17 cellular contexts compared by ENCODE assay signal in genomic region chr15:66760358-66760967, GRCh38. TPM values are rescaled to one million over a fixed set of nuclear protein-coding genes. Genes with fewer than 3 reads are reported as not detected.
DNase-seq lines count a peak whose midpoint lies in the region; ATAC-seq, FAIRE-seq and TF ChIP-seq lines count a peak whose summit lies in the region.
"Had no signal": no experiment of that assay in that cellular context is flagged by ENCODE, and none has a peak within 500 bp of the region (broad histone marks: within the 10 kb centered on the region; RNA-seq: fewer than 3 reads in every experiment).

No MANE protein-coding gene starts in this region.

- ATAC-seq in heart right ventricle (peak in 2 of 8 donors; percentile 4 to 18), Right ventricle myocardium superior (ENCODE audit: poor library complexity) (no peak), HG02588 (IDR thresholded peaks at IDR 0.05; ENCODE audit: unreplicated experiment) (no peak)

- H3K36me3 Mint-ChIP-seq in progenitor cell of endocrine pancreas (ENCODE audit: insufficient read depth), result peaks cover 2% of the 10 kb centered on the region
- H3K36me3 Mint-ChIP-seq: activated naive CD4-positive, alpha-beta T cell treated with anti-CD3 and anti-CD28 coated beads, Interleukin-2, amount 10 ng/mL, durations not matched to agents 7 days and 5 days had no signal

- intact Hi-C loops in heart right ventricle (cut with DNase I) (loop anchor here in 2 of 10 donors (5.0 to 10.0 kb wide), 2 partner anchors 56 to 58 kb away; partner anchors contain the start of gene SMAD6 (in 2 of the 2)), Right ventricle myocardium superior (cut with DNase I) (loop anchor here (5.0 kb wide), 1 partner anchor 58 kb away; the partner anchor contains the start of gene SMAD6), kidney (cut with DNase I) (no loop called here)

- no peak for TF ChIP-seq CTCF in heart right ventricle (IDR thresholded peaks at IDR 0.05)
- no peak for TF ChIP-seq CTCF in kidney (IDR thresholded peaks at IDR 0.05; ENCODE audit: borderline replicate concordance, extremely low read depth, insufficient read depth)
- no peak for TF ChIP-seq CTCF in progenitor cell of endocrine pancreas (IDR thresholded peaks at IDR 0.05; ENCODE audit: unreplicated experiment)

- peak overlapping the region; percentile 78 for H3K27ac Mint-ChIP-seq in progenitor cell of endocrine pancreas
- H3K27ac Mint-ChIP-seq: activated B cell treated with CpG ODN at 0.5 μM for 24 hours; activated naive CD4-positive, alpha-beta T cell treated with anti-CD3 and anti-CD28 coated beads, Interleukin-2, amount 10 ng/mL, durations not matched to agents 7 days and 5 days had no signal

- peaks cover 36% of the 10 kb centered on the region for H3K4me1 Mint-ChIP-seq in progenitor cell of endocrine pancreas (ENCODE audit: low read depth)

- H3K36me3 ChIP-seq in heart right ventricle (no peaks in the 10 kb centered on the region), kidney (ENCODE audit: control insufficient read depth in 1 of 2, insufficient read depth in 2 of 2, low read length in 2 of 2) (no peaks in the 10 kb centered on the region)

- peak overlapping the region in 1 of 2 donors; percentile 35 for H3K9ac ChIP-seq in kidney (ENCODE audit: low read length in 2 of 2)

- H3K4me1 ChIP-seq in heart right ventricle, result peaks cover 40 to 92% (median 69%) of the 10 kb centered on the region in 9 donors
- H3K4me1 ChIP-seq in kidney (ENCODE audit: control insufficient read depth in 1 of 2, insufficient read depth in 1 of 2, low read depth in 1 of 2, low read length in 2 of 2), result peaks cover 49 to 52% of the 10 kb centered on the region in 2 donors

- no peak overlapping the region for H3K4me3 Mint-ChIP-seq in progenitor cell of endocrine pancreas (ENCODE audit: low read depth)
- H3K4me3 Mint-ChIP-seq: activated B cell treated with CpG ODN at 0.5 μM for 24 hours; activated naive CD4-positive, alpha-beta T cell treated with anti-CD3 and anti-CD28 coated beads, Interleukin-2, amount 10 ng/mL, durations not matched to agents 7 days and 5 days had no signal

- H3K27me3 Mint-ChIP-seq in progenitor cell of endocrine pancreas, result no peaks in the 10 kb centered on the region

- H3K4me3 ChIP-seq in heart right ventricle (no peak overlapping the region), kidney (ENCODE audit: low read length in 2 of 2) (no peak overlapping the region)

- peaks cover 0 to 7% (median 0%) of the 10 kb centered on the region in 7 donors for H3K27me3 ChIP-seq in heart right ventricle

- DNase-seq in heart right ventricle, result no peak
- DNase-seq in Right ventricle myocardium superior, result no peak
- peak; percentile 77 for DNase-seq in kidney
- DNase-seq in progenitor cell of endocrine pancreas (ENCODE audit: low spot score, unreplicated experiment), result no peak
- DNase-seq in GM03348 (ENCODE audit: low spot score), result no peak
- DNase-seq in cerebellar cortex (ENCODE audit: low spot score), result no peak
- no peak for DNase-seq in mucosa of gallbladder (ENCODE audit: low spot score)
- DNase-seq: ACHN; activated B cell treated with CpG ODN at 0.5 μM for 24 hours; activated CD8-positive, alpha-beta memory T cell treated with anti-CD3 and anti-CD28 coated beads, Interleukin-2, amount 50 U/mL, for 4 hours; activated naive CD4-positive, alpha-beta T cell treated with anti-CD3 and anti-CD28 coated beads, Interleukin-2, amount 10 ng/mL, durations not matched to agents 7 days and 5 days; DMS 273 treated with DMSO at 0.1 percent for 48 hours; NCI-H1105 treated with DMSO at 0.1 percent for 48 hours; NCI-H2227 treated with DMSO at 0.1 percent for 48 hours; stimulated activated CD4-positive, alpha-beta T cell treated with anti-CD3 and anti-CD28 coated beads, Interleukin-4, amount 100 ng/mL, for 4 hours; stimulated activated naive CD4-positive, alpha-beta T cell had no signal

- H3K9me3 ChIP-seq in heart right ventricle (peaks cover 0 to 4% (median 1%) of the 10 kb centered on the region in 11 donors), kidney (ENCODE audit: control insufficient read depth in 1 of 2, low read length in 2 of 2) (peaks cover 0 to under 1% of the 10 kb centered on the region in 2 donors)

- no peaks in the 10 kb centered on the region for H3K9me3 Mint-ChIP-seq in progenitor cell of endocrine pancreas (ENCODE audit: low read depth)
- H3K9me3 Mint-ChIP-seq: activated B cell treated with CpG ODN at 0.5 μM for 24 hours; activated naive CD4-positive, alpha-beta T cell treated with anti-CD3 and anti-CD28 coated beads, Interleukin-2, amount 10 ng/mL, durations not matched to agents 7 days and 5 days had no signal

- WGBS in heart right ventricle, 2 donors, result 70 to 82% methylated on average over 13 of the region's 13 CpGs

- H3K27ac ChIP-seq in heart right ventricle (peak overlapping the region; percentile 41 to 96 (median 85)), kidney (ENCODE audit: low read depth in 2 of 2, low read length in 2 of 2) (peak overlapping the region; percentile 54 to 66)

- FAIRE-seq in kidney (lab: Jason Lieb, UNC), result no peak

RNA-seq across cellular contexts. Expression of gene SMAD6, which starts 58.4 kb away (rescaled TPM):
- total RNA-seq in heart right ventricle (10 to 100 TPM; 12.2 to 43.4 (median 20.6) TPM), Right ventricle myocardium superior (14.1 TPM), kidney (23.0 TPM), progenitor cell of endocrine pancreas (35.5 and 38.9 TPM in 2 replicates), mucosa of gallbladder (50.5 TPM)
- polyA plus RNA-seq in heart right ventricle (10 to 100 TPM in 1 of 2 donors, 1 to 10 TPM in 1; 6.6 to 19.5 TPM), kidney (ENCODE audit: insufficient read depth, low read depth, low replicate concordance) (15.4 TPM)
